19 cellular contexts compared by ENCODE assay signal in the genomic region with DNA sequence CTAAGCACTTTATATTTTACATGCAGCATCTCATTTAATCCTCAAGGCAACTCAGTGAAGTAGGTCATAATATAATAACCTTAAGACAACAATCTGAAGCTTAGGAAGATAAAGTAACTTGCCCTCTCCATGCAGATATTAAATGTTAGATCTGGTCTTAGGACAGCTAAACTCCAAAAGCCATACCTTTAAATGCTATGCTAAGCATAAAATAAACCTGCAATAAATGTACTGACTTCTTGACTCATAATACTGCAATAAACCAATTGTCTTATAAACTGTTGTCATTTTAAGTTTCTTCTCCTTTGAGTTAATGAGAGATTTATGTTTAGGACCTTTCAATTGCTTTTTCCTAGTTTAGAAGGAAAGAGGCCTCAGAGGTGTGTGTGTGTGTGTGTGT.
A peak's percentile ranks its signal among the peaks of the same experiment; 100 is the strongest.
DNase-seq lines count a peak whose midpoint lies in the region; ATAC-seq, FAIRE-seq and TF ChIP-seq lines count a peak whose summit lies in the region.
"Had no signal": no experiment of that assay in that cellular context is flagged by ENCODE, and none has a peak within 500 bp of the region (broad histone marks: within the 10 kb centered on the region; RNA-seq: fewer than 3 reads in every experiment).

No MANE protein-coding gene starts in this region.

- FAIRE-seq in HepG2 (lab: Jason Lieb, UNC) (no peak), small intestine (lab: Jason Lieb, UNC) (peak; percentile 10)
- FAIRE-seq: GM12892, H54, HTR-8/SVneo had no signal

- POLR2A ChIA-PET in HepG2 (lab: Yijun Ruan, JAX), result no interaction called here

- peaks cover 8% of the 10 kb centered on the region for H3K4me1 ChIP-seq in HepG2 (ENCODE audit: insufficient read depth, low read length)
- no peaks in the 10 kb centered on the region for H3K4me1 ChIP-seq in right lobe of liver
- H3K4me1 ChIP-seq in hepatocyte (ENCODE audit: insufficient read depth), result no peaks in the 10 kb centered on the region
- peaks cover 0 to 7% of the 10 kb centered on the region in 2 donors for H3K4me1 ChIP-seq in small intestine (ENCODE audit: control insufficient read depth in 2 of 2, insufficient read depth in 1 of 2, low read depth in 1 of 2, low read length in 1 of 2)
- H3K4me1 ChIP-seq: BLaER1 had no signal

- H3K27me3 ChIP-seq in HepG2 (ENCODE audit: control insufficient read depth in 1 of 2, insufficient read depth in 2 of 2, low read length in 2 of 2), result no peaks in the 10 kb centered on the region
- H3K27me3 ChIP-seq in right lobe of liver, result no peaks in the 10 kb centered on the region
- H3K27me3 ChIP-seq in hepatocyte, result no peaks in the 10 kb centered on the region
- no peaks in the 10 kb centered on the region for H3K27me3 ChIP-seq in small intestine (ENCODE audit: control insufficient read depth in 2 of 2, insufficient read depth in 2 of 2, low read length in 2 of 2)
- H3K27me3 ChIP-seq: BLaER1 had no signal

- no TSS peak for BruUV-seq in HepG2 (replicated peaks; lab: Mats Ljungman, UMichigan)

- intact Hi-C loops in HepG2 (cut with micrococcal nuclease; ENCODE audit: unreplicated experiment) (no loop called here), right lobe of liver (cut with DNase I) (no loop called here)

- in situ Hi-C loops in HepG2 (cut with HindIII; ENCODE audit: extremely low pct_ligation_motif_present, low pct_unique_long_range_greater_than_20kb), result no loop called here

- CTCF ChIA-PET in HepG2 (lab: Yijun Ruan, JAX; ENCODE audit: low intra/inter-chr PET ratio, low total read pairs), result no interaction called here

- no peaks in the 10 kb centered on the region for H4K20me1 ChIP-seq in HepG2 (ENCODE audit: insufficient read depth, low read length)
- no peaks in the 10 kb centered on the region for H4K20me1 ChIP-seq in hepatocyte (ENCODE audit: insufficient read depth, poor library complexity, severe bottlenecking)
- H4K20me1 ChIP-seq: BLaER1 had no signal

- H3K36me3 ChIP-seq in HepG2 (replicated peaks in 1 of 2; ENCODE audit: control insufficient read depth in 1 of 2, insufficient read depth in 2 of 2, low read length in 2 of 2) (no peaks in the 10 kb centered on the region), right lobe of liver (no peaks in the 10 kb centered on the region), hepatocyte (replicated peaks; ENCODE audit: insufficient read depth, low read depth) (no peaks in the 10 kb centered on the region), small intestine (ENCODE audit: control insufficient read depth in 2 of 2, insufficient read depth in 2 of 2, low read length in 2 of 2) (no peaks in the 10 kb centered on the region)
- H3K36me3 ChIP-seq: BLaER1 had no signal

- TF ChIP-seq RAD21 in HepG2 (CRISPR knock-in tag; IDR thresholded peaks at IDR 0.05), result no peak

- ATAC-seq in HepG2, result no peak
- no peak for ATAC-seq in right lobe of liver
- no peak for ATAC-seq in GM18505 (IDR thresholded peaks at IDR 0.05; ENCODE audit: unreplicated experiment)
- ATAC-seq: GM23338 had no signal

- TF ChIP-seq CTCF in HepG2 (CRISPR knock-in tag; IDR thresholded peaks at IDR 0.05), result no peak
- TF ChIP-seq CTCF in right lobe of liver (IDR thresholded peaks at IDR 0.05), result no peak
- no peak for TF ChIP-seq CTCF in hepatocyte (IDR thresholded peaks at IDR 0.05; ENCODE audit: poor library complexity)

- no peak overlapping the region for H3K4me3 ChIP-seq in HepG2 (replicated peaks in 1 of 3; ENCODE audit: insufficient read depth in 1 of 3, low read depth in 2 of 3, low read length in 3 of 3)
- H3K4me3 ChIP-seq in right lobe of liver, result no peak overlapping the region
- H3K4me3 ChIP-seq in hepatocyte, result no peak overlapping the region
- no peak overlapping the region for H3K4me3 ChIP-seq in small intestine (ENCODE audit: low read depth in 1 of 2, low read length in 2 of 2)
- H3K4me3 ChIP-seq: BLaER1, GM23338 had no signal

- H3K9me3 ChIP-seq in HepG2 (ENCODE audit: low read length) (no peaks in the 10 kb centered on the region), right lobe of liver (no peaks in the 10 kb centered on the region), hepatocyte (ENCODE audit: low read depth) (no peaks in the 10 kb centered on the region), small intestine (ENCODE audit: control insufficient read depth, low read depth) (no peaks in the 10 kb centered on the region)
- H3K9me3 ChIP-seq: BLaER1 had no signal

- H3K27ac ChIP-seq in HepG2 (ENCODE audit: extremely low read length, insufficient read depth, low read length) (no peak overlapping the region), right lobe of liver (no peak overlapping the region), hepatocyte (peak overlapping the region; percentile 27), small intestine (ENCODE audit: low read depth in 1 of 2, low read length in 1 of 2) (peak overlapping the region; percentile 59 to 74)
- H3K27ac ChIP-seq: 22Rv1, BLaER1 had no signal

- H3K79me2 ChIP-seq in HepG2 (ENCODE audit: insufficient read depth, low read length), result no peaks in the 10 kb centered on the region
- no peaks in the 10 kb centered on the region for H3K79me2 ChIP-seq in hepatocyte

- no peak overlapping the region for H3K4me2 ChIP-seq in HepG2 (ENCODE audit: low read depth, low read length)
- no peak overlapping the region for H3K4me2 ChIP-seq in hepatocyte
- H3K4me2 ChIP-seq: BLaER1, GM23338 had no signal

- no peak for DNase-seq in HepG2 (ENCODE audit: low spot score)
- no peak for DNase-seq in right lobe of liver
- DNase-seq in hepatocyte (ENCODE audit: low spot score), result no peak
- DNase-seq in small intestine, result peak; percentile 39
- no peak for DNase-seq in activated effector memory CD4-positive, alpha-beta T cell treated with anti-CD3 and anti-CD28 coated beads, Interleukin-2, amount 50 U/mL, for 16 hours
- DNase-seq in SW480 (ENCODE audit: low spot score), result no peak
- DNase-seq: CD4-positive, alpha-beta memory T cell; DMS153; DMS79; GDM1; HCEC 1CT; HFFc6 had no signal

- no peak overlapping the region for H2AFZ ChIP-seq in HepG2 (ENCODE audit: low read length)
- H2AFZ ChIP-seq in hepatocyte, result no peak overlapping the region

- no peak for TF ChIP-seq EP300 in HepG2 (IDR thresholded peaks at IDR 0.05; ENCODE audit: low read depth in 2 of 2, low read length in 2 of 2)
- TF ChIP-seq EP300 in HepG2 (CRISPR knock-in tag; IDR thresholded peaks at IDR 0.05; ENCODE audit: borderline replicate concordance), result no peak

- no peak overlapping the region for H3K9ac ChIP-seq in HepG2 (ENCODE audit: insufficient read depth, low read depth, low read length)
- H3K9ac ChIP-seq: BLaER1 had no signal

- H3K9me2 ChIP-seq in hepatocyte (replicated peaks; ENCODE audit: insufficient read depth), result no peaks in the 10 kb centered on the region

- TF ChIP-seq POLR2A in HepG2 (IDR thresholded peaks at IDR 0.05; ENCODE audit: insufficient read depth in 1 of 2, low read depth in 2 of 2, low read length in 2 of 2) (no peak), right lobe of liver (IDR thresholded peaks at IDR 0.05) (no peak), GM18505 (IDR thresholded peaks at IDR 0.05; ENCODE audit: borderline replicate concordance, extremely low read depth, insufficient read depth, insufficient read length) (no peak)

TF ChIP-seq in HepG2, 621 proteins besides CTCF, POLR2A, EP300 and RAD21:
- TF ChIP-seq MAFK (conservative IDR thresholded peaks at IDR 0.05 in 1 of 2, IDR thresholded peaks at IDR 0.05 in 1 of 2; ENCODE audit: low read length in 2 of 2) (peak; percentile 55 to 79), MAFF (IDR thresholded peaks at IDR 0.05; ENCODE audit: low read depth, low read length) (peak; percentile 64), IRF2 (CRISPR knock-in tag; IDR thresholded peaks at IDR 0.05) (no peak)
- TF ChIP-seq, protein P1, sequence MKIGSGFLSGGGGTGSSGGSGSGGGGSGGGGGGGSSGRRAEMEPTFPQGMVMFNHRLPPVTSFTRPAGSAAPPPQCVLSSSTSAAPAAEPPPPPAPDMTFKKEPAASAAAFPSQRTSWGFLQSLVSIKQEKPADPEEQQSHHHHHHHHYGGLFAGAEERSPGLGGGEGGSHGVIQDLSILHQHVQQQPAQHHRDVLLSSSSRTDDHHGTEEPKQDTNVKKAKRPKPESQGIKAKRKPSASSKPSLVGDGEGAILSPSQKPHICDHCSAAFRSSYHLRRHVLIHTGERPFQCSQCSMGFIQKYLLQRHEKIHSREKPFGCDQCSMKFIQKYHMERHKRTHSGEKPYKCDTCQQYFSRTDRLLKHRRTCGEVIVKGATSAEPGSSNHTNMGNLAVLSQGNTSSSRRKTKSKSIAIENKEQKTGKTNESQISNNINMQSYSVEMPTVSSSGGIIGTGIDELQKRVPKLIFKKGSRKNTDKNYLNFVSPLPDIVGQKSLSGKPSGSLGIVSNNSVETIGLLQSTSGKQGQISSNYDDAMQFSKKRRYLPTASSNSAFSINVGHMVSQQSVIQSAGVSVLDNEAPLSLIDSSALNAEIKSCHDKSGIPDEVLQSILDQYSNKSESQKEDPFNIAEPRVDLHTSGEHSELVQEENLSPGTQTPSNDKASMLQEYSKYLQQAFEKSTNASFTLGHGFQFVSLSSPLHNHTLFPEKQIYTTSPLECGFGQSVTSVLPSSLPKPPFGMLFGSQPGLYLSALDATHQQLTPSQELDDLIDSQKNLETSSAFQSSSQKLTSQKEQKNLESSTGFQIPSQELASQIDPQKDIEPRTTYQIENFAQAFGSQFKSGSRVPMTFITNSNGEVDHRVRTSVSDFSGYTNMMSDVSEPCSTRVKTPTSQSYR (CRISPR knock-in tag; IDR thresholded peaks at IDR 0.05; ENCODE audit: borderline replicate concordance), result no peak

Comparison
In these comparisons a context has a peak if more than half of its experiments do, and no peak if none do; other contexts are left out.
1. H3K27ac ChIP-seq: peak in hepatocyte (single experiment) and small intestine (2 of 2); none in HepG2 (single experiment) and right lobe of liver (0 of 3).